ENCODE assay signal across 9 cellular contexts in the genomic region with DNA sequence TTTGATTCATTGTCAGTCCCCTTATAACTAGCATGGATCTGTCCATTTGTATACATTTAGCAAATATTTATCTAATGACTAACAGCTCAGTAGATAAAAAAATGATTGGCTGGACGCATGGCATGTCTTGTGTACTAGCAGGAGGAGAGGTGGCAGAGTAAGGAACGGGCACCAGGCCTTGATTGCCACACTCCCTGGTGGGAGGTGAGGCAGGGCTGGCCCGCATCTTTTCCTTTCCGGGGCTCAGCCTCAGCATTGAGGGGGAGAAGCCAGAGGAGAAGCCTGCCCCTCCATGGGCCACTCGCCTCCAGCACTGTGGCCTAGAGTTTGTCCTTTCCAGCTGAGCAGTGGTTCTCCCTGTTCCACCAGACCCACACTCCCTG.
DNase-seq lines count a peak whose midpoint lies in the region; ATAC-seq and TF ChIP-seq lines count a peak whose summit lies in the region.
"Had no signal": no experiment of that assay in that cellular context is flagged by ENCODE, and none has a peak within 500 bp of the region (broad histone marks: within the 10 kb centered on the region; RNA-seq: fewer than 3 reads in every experiment).

No MANE protein-coding gene starts in this region.

- H3K27me3 Mint-ChIP-seq in endodermal cell (ENCODE audit: insufficient read depth): peaks cover 46% of the 10 kb centered on the region

- WGBS in endodermal cell (ENCODE audit: insufficient coverage in 1 of 2, insufficient read length in 1 of 2), 2 experiments: 83 to 84% methylated on average over 2 to 5 of the region's 5 CpGs

- H3K27ac ChIP-seq in endodermal cell (ENCODE audit: low read depth, low read length): peak overlapping the region; percentile 57
- H3K27ac ChIP-seq: BLaER1 treated with 17β-estradiol and CSF1 and Interleukin-3, amounts not matched to agents 10 nM and 100 nM had no signal

- H3K27me3 ChIP-seq in endodermal cell (ENCODE audit: control insufficient read depth, insufficient read depth, low read length, poor library complexity, severe bottlenecking): no peaks in the 10 kb centered on the region
- H3K27me3 ChIP-seq: BLaER1 treated with 17β-estradiol and CSF1 and Interleukin-3, amounts not matched to agents 10 nM and 100 nM had no signal

- peak; percentile 47 for DNase-seq in A172 (ENCODE audit: low spot score)
- DNase-seq in NCI-H146 treated with DMSO at 0.1 percent for 48 hours (lab: John Stamatoyannopoulos, UW; ENCODE audit: unreplicated experiment): peak; percentile 95
- DNase-seq in endodermal cell: no peak
- no peak for DNase-seq in dermis blood vessel endothelial cell
- no peak for DNase-seq in SKM-1 (lab: John Stamatoyannopoulos, UW; ENCODE audit: unreplicated experiment)

- H3K4me1 ChIP-seq in endodermal cell (ENCODE audit: control insufficient read depth, insufficient read depth, low read length): peaks cover 16% of the 10 kb centered on the region

- H3K4me3 Mint-ChIP-seq in endodermal cell: no peak overlapping the region

- H3K9ac ChIP-seq in endodermal cell (ENCODE audit: extremely low read depth, low read length, poor library complexity, severe bottlenecking): peak overlapping the region; percentile 41
- H3K9ac ChIP-seq: BLaER1 treated with 17β-estradiol and CSF1 and Interleukin-3, amounts not matched to agents 10 nM and 100 nM had no signal

- ATAC-seq in GM19372 (IDR thresholded peaks at IDR 0.05; ENCODE audit: low read depth, unreplicated experiment) (peak; percentile 5), GM18511 (IDR thresholded peaks at IDR 0.05; ENCODE audit: unreplicated experiment) (no peak), GM18861 (IDR thresholded peaks at IDR 0.05; ENCODE audit: unreplicated experiment) (no peak)

- H3K4me3 ChIP-seq in endodermal cell (ENCODE audit: low read length): peak overlapping the region; percentile 21
- H3K4me3 ChIP-seq: BLaER1 treated with 17β-estradiol and CSF1 and Interleukin-3, amounts not matched to agents 10 nM and 100 nM had no signal

- peaks cover 31% of the 10 kb centered on the region for H3K4me1 Mint-ChIP-seq in endodermal cell

- H3K9me3 ChIP-seq in endodermal cell (ENCODE audit: control insufficient read depth, low read length): peaks cover 6% of the 10 kb centered on the region

- H3K9me3 Mint-ChIP-seq in endodermal cell: no peaks in the 10 kb centered on the region

- peak overlapping the region; percentile 70 for H3K27ac Mint-ChIP-seq in endodermal cell

- peaks cover 57% of the 10 kb centered on the region for H3K36me3 Mint-ChIP-seq in endodermal cell (ENCODE audit: low read depth)

- no peak for TF ChIP-seq CTCF in endodermal cell (conservative IDR thresholded peaks at IDR 0.05)

- H3K36me3 ChIP-seq in endodermal cell (ENCODE audit: control insufficient read depth, insufficient read depth, low read length): peaks cover 56% of the 10 kb centered on the region

Comparison
In these comparisons a context has a peak if more than half of its experiments do, and no peak if none do; other contexts are left out.
1. DNase-seq: peak in A172 (single experiment) and NCI-H146 treated with DMSO at 0.1 percent for 48 hours (single experiment); none in endodermal cell (single experiment), dermis blood vessel endothelial cell (single experiment) and SKM-1 (single experiment).